Comparison of ENCODE assay signal across 1 cellular context in the genomic region with DNA sequence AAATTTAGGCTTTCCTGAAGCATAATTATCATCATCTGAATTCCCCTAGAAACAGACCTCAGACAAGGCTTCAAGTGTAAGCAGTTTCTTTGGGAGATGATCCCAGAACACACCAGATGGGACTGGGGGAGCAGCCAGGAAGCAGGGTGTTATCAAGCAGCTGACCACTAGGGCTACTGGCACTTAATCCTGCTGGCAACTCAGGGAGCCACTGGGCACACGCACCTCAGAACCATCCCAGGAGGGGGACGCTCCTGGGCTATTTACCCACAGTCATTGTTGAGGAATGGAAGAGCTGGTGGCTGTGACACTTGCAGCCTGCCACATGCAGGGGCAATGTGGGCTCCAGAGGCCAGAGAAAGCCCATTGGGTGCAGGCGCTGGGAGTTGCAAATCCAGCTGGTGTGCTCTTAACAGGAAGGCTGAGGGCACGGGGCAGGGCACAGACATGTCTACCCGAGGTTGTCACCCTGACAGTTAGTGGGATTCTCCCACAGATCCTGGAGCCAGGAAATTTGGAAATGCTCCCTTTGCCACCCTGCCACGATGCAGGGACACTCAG.
TF ChIP-seq lines count a peak whose summit lies in the region.

No MANE protein-coding gene starts in this region.

TF ChIP-seq in SK-N-SH, 30 proteins besides CTCF, POLR2A, EP300 and RAD21 (continued from another document):
- TF ChIP-seq, protein P1, sequence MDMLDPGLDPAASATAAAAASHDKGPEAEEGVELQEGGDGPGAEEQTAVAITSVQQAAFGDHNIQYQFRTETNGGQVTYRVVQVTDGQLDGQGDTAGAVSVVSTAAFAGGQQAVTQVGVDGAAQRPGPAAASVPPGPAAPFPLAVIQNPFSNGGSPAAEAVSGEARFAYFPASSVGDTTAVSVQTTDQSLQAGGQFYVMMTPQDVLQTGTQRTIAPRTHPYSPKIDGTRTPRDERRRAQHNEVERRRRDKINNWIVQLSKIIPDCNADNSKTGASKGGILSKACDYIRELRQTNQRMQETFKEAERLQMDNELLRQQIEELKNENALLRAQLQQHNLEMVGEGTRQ (IDR thresholded peaks at IDR 0.05; ENCODE audit: borderline replicate concordance, low read depth, low read length) = no peak
- no peak for TF ChIP-seq RCOR1 (IDR thresholded peaks at IDR 0.05; ENCODE audit: low read length)
- TF ChIP-seq ELF1 (IDR thresholded peaks at IDR 0.05) = no peak
- TF ChIP-seq CHD2 (IDR thresholded peaks at IDR 0.05; ENCODE audit: low read length, partially characterized antibody) = no peak
- no peak for TF ChIP-seq GATA2 (CRISPR knock-in tag; IDR thresholded peaks at IDR 0.05)
